34 cellular contexts compared by ENCODE assay signal in genomic region chr4:163228648-163229047, GRCh38.
"Had no signal": no experiment of that assay in that cellular context is flagged by ENCODE, and none has a peak within 500 bp of the region (broad histone marks: within the 10 kb centered on the region; RNA-seq: fewer than 3 reads in every experiment).

No MANE protein-coding gene starts in this region.

- H3K27ac ChIP-seq: KMS-11 had no signal

- H3K9ac ChIP-seq: KMS-11 had no signal

- H3K27me3 ChIP-seq: MG63 had no signal

- H3K36me3 ChIP-seq: MG63 had no signal

- H3K4me3 ChIP-seq: MG63 had no signal

- DNase-seq: Karpas-422, Kasumi-1, MG63, MM.1S, MV-4-11, NCI-H1048, NCI-H1092, NCI-H1092 treated with DMSO at 0.1 percent for 48 hours, NCI-H1105, NCI-H1105 treated with DMSO at 0.1 percent for 48 hours, NCI-H1417 treated with DMSO at 0.1 percent for 48 hours, NCI-H1436, NCI-H1436 treated with DMSO at 0.1 percent for 48 hours, NCI-H146, NCI-H1694, NCI-H1694 treated with DMSO at 0.1 percent for 48 hours, NCI-H187, NCI-H187 treated with DMSO at 0.1 percent for 48 hours, NCI-H1930, NCI-H2029, NCI-H2029 treated with DMSO at 0.1 percent for 48 hours, NCI-H2081, NCI-H2081 treated with DMSO at 0.1 percent for 48 hours, NCI-H2107, NCI-H2171, NCI-H2171 treated with DMSO at 0.1 percent for 48 hours, NCI-H2227 treated with DMSO at 0.1 percent for 48 hours, NCI-H226, NCI-H345, NCI-H446, NCI-H446 treated with DMSO at 0.1 percent for 48 hours, NCI-H510A, NCI-H510A treated with DMSO at 0.1 percent for 48 hours had no signal

- H3K4me2 ChIP-seq: KMS-11 had no signal
